Comparison of ENCODE assay signal across 9 cellular contexts in the genomic region with DNA sequence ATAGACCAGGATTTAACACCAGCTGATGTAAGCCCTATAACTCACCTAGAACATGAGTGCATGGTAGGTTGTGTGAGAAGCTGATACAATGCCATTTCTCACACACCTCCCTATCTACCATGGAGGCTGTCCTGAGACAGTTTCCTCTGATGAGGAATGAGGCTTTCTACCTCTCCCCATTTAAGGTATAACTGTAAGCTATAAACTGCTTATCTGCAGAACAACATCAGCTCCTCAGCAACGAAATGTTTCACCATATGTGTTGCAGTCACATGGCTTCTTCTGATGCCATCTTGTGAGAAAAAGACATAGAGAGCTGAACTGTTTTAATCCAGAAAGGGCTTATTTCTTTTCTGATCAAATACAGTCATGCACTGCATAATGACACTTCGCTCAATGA.
"Had no signal": no experiment of that assay in that cellular context is flagged by ENCODE, and none has a peak within 500 bp of the region (broad histone marks: within the 10 kb centered on the region; RNA-seq: fewer than 3 reads in every experiment).

No MANE protein-coding gene starts in this region.

- ATAC-seq: HCT116, HepG2 had no signal

- DNase-seq: GM23248, GOT3, H7, HFFc6, KBM-7 had no signal

- H3K4me3 Mint-ChIP-seq: HFFc6, IgD-negative memory B cell had no signal

- FAIRE-seq: HepG2 had no signal

- H3K27ac Mint-ChIP-seq: HFFc6, IgD-negative memory B cell had no signal

- H3K4me3 ChIP-seq: GM23248, HAP-1 had no signal

- H3K9me3 Mint-ChIP-seq: HFFc6, IgD-negative memory B cell had no signal
